ENCODE assay signal across 22 cellular contexts in the genomic region with DNA sequence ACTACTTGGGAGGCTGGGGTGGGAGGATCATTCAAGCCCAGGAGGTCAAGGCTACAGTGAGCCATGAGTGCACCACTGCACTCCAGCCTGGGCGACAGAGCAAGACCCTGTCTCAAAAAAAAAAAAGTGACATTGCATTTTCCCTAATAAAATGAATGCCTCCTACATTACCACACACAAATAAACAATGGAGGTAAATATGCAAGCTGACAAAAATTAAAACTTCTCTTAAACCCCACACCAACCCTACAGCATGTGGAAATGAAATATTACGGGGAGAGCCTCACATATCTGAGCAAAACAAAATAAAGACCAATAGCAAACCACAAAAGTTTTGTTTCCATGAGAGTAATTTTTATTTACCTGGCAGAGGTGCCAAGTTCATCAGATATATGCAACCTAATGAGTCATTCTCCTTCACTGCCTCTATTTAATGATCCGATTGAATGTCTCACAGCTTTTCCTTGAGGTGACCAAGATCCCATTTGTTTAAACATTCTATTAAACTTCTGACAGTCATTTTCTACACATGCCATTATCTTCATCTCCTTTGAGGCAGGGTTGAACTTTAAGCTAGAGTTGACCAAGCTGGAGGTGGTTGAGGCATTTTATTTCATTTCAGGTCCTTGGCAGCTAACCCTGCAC. TPM values are rescaled to one million over a fixed set of nuclear protein-coding genes. Genes with fewer than 3 reads are reported as not detected.
"Had no signal": no experiment of that assay in that cellular context is flagged by ENCODE, and none has a peak within 500 bp of the region (broad histone marks: within the 10 kb centered on the region; RNA-seq: fewer than 3 reads in every experiment).

No MANE protein-coding gene starts in this region.

- H3K9me3 ChIP-seq: ascending aorta, thyroid gland had no signal

- H3K4me3 ChIP-seq: ascending aorta, thyroid gland had no signal

- ATAC-seq: activated CD4-positive, alpha-beta T cell treated with anti-CD3 and anti-CD28 coated beads for 36 hours; left lobe of liver had no signal

- DNase-seq: activated CD4-positive, alpha-beta T cell treated with anti-CD3 and anti-CD28 coated beads for 36 hours; activated CD4-positive, alpha-beta T cell treated with anti-CD3 and anti-CD28 coated beads, Interleukin-2, amount 50 U/mL, for 48 hours; activated gamma-delta T cell; effector CD4-positive, alpha-beta T cell; hippocampal formation; stimulated activated CD4-positive, alpha-beta T cell treated with anti-CD3 and anti-CD28 coated beads, Interleukin-2, amount 100 ng/mL, for 24 hours; stimulated activated naive CD4-positive, alpha-beta T cell treated with Interleukin-2 at 50 U/mL for 16 hours; thyroid gland had no signal

- FAIRE-seq: islet of Langerhans, TTC549 had no signal

- H3K4me1 ChIP-seq: ascending aorta, thyroid gland had no signal

- H3K27me3 ChIP-seq: ascending aorta, thyroid gland had no signal

- H3K36me3 ChIP-seq: ascending aorta, thyroid gland had no signal

- H3K27ac ChIP-seq: ascending aorta, thyroid gland had no signal

RNA-seq across cellular contexts. Expression of a gene that starts 9.4 kb away (rescaled TPM):
- total RNA-seq: activated CD4-positive, alpha-beta T cell treated with anti-CD3 and anti-CD28 coated beads for 36 hours; ascending aorta; cerebellum; fibroblast of villous mesenchyme; glomerular endothelial cell; left lobe of liver; lung microvascular endothelial cell; mononuclear cell; omental fat pad; posterior vena cava; subcutaneous adipose tissue; thyroid gland; WTC11 had no signal
- polyA plus RNA-seq: neural cell had no signal
